9 cellular contexts compared by ENCODE assay signal in the genomic region with DNA sequence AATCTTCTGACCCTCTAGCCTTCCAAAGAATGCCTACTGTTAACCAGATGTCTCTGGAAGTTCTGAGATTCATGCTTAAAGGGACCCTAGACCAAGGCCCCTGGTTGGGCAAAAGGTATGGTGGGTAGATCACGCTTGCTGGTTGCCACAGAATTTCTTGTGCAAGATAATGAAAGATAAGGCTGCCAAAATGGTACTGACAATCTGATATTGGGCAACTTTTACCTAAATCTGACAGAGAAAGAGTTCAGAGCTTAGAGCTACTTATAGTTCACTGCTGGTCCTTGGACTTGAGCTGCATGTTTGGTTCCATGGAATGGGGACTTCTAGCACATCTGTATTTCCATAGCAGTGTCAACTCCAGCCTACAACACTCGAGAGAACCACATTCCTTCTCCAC. TPM values are rescaled to one million over a fixed set of nuclear protein-coding genes. Genes with fewer than 3 reads are reported as not detected.
"Had no signal": no experiment of that assay in that cellular context is flagged by ENCODE, and none has a peak within 500 bp of the region (broad histone marks: within the 10 kb centered on the region; RNA-seq: fewer than 3 reads in every experiment).

No MANE protein-coding gene starts in this region.

- H3K27ac ChIP-seq: HL-60, KMS-11 had no signal

- H3K4me3 Mint-ChIP-seq: H9 had no signal

- H3K27ac Mint-ChIP-seq: H9 had no signal

- DNase-seq: GOT3, H9, HCEC 1CT, IMR-90, KBM-7 had no signal

- H3K9ac ChIP-seq: KMS-11 had no signal

- H3K4me2 ChIP-seq: KMS-11 had no signal

- H3K9me3 Mint-ChIP-seq: H9 had no signal

- FAIRE-seq: H54 had no signal

RNA-seq across cellular contexts. Expression of a gene that starts 12.0 kb away (rescaled TPM):
- total RNA-seq: H9, HT1080, IMR-90 had no signal
- polyA plus RNA-seq: IMR-90 had no signal

RNA-seq across cellular contexts. Expression of a gene that starts 17.5 kb away (rescaled TPM):
- total RNA-seq: H9, HT1080, IMR-90 had no signal
- polyA plus RNA-seq: IMR-90 had no signal
